1 cellular context compared by ENCODE assay signal in genomic region chr19:347946-348861, GRCh38.
TF ChIP-seq lines count a peak whose summit lies in the region.

No MANE protein-coding gene starts in this region.

TF ChIP-seq in endothelial cell of umbilical vein, 7 proteins besides CTCF, POLR2A, EP300 and RAD21:
- peak; percentile 6 for TF ChIP-seq FOS (IDR thresholded peaks at IDR 0.05; ENCODE audit: borderline replicate concordance, insufficient read depth, low read length)
- TF ChIP-seq MYC (IDR thresholded peaks at IDR 0.05; ENCODE audit: low read depth, low read length), result no peak
- TF ChIP-seq EZH2 (IDR thresholded peaks at IDR 0.05; ENCODE audit: borderline replicate concordance, low read depth, low read length, severe bottlenecking), result no peak
- peak; percentile 57 for TF ChIP-seq POLR2AphosphoS5 (IDR thresholded peaks at IDR 0.05; ENCODE audit: insufficient read depth, low read depth, low read length)
- TF ChIP-seq JUN (IDR thresholded peaks at IDR 0.05; ENCODE audit: borderline replicate concordance, insufficient read depth, insufficient read length, low read depth), result peak; percentile 67
- peak; percentile 41 for TF ChIP-seq GATA2 (IDR thresholded peaks at IDR 0.05; ENCODE audit: insufficient read depth, insufficient read length, low read depth, low read length)
- TF ChIP-seq MAX (IDR thresholded peaks at IDR 0.05; ENCODE audit: insufficient read depth, insufficient read length), result no peak
